In genomic region chr19:42120276-42121010, GRCh38 we compare ENCODE assay signal across 16 cellular contexts. TPM values are rescaled to one million over a fixed set of nuclear protein-coding genes. Genes with fewer than 3 reads are reported as not detected.
DNase-seq lines count a peak whose midpoint lies in the region; ATAC-seq, FAIRE-seq and TF ChIP-seq lines count a peak whose summit lies in the region.
"Had no signal": no experiment of that assay in that cellular context is flagged by ENCODE, and none has a peak within 500 bp of the region (broad histone marks: within the 10 kb centered on the region; RNA-seq: fewer than 3 reads in every experiment).

No MANE protein-coding gene starts in this region.

- H2AFZ ChIP-seq in keratinocyte (ENCODE audit: control insufficient read depth, low read length): no peak overlapping the region

- FAIRE-seq in G401.6 (lab: Jason Lieb, UNC): peak; percentile 6
- FAIRE-seq in keratinocyte (lab: Jason Lieb, UNC): no peak

- H4K20me1 ChIP-seq in keratinocyte (ENCODE audit: control insufficient read depth, extremely low read depth, insufficient read depth, low read length): no peaks in the 10 kb centered on the region

- H3K36me3 Mint-ChIP-seq in CD14-positive monocyte: peaks cover 63 to 90% of the 10 kb centered on the region in 2 donors
- H3K36me3 Mint-ChIP-seq in activated CD8-positive, alpha-beta T cell treated with anti-CD3 and anti-CD28 coated beads for 36 hours (ENCODE audit: low read depth): peaks cover 50% of the 10 kb centered on the region

- no peaks in the 10 kb centered on the region for H3K9me3 ChIP-seq in keratinocyte (ENCODE audit: control insufficient read depth, low read depth, low read length)
- H3K9me3 ChIP-seq: left ventricle myocardium inferior, uterus had no signal

- H3K4me1 ChIP-seq in keratinocyte (ENCODE audit: control insufficient read depth, extremely low read depth, insufficient read depth, low read length): peaks cover 25% of the 10 kb centered on the region
- H3K4me1 ChIP-seq: left ventricle myocardium inferior, uterus had no signal

- ATAC-seq in activated CD8-positive, alpha-beta T cell treated with anti-CD3 and anti-CD28 coated beads for 36 hours: no peak

- POLR2A ChIA-PET in activated CD8-positive, alpha-beta T cell treated with anti-CD3 and anti-CD28 coated beads for 36 hours (lab: Charles Lee): interaction anchor here (0.7 to 1.1 kb wide), 2 partner anchors 80 to 121 kb away, joined by 3 read pairs; no protein-coding TSS in a partner anchor

- H3K79me2 ChIP-seq in keratinocyte (ENCODE audit: control insufficient read depth, insufficient read depth, low read length): peaks cover 3% of the 10 kb centered on the region

- no peaks in the 10 kb centered on the region for H3K9me1 ChIP-seq in keratinocyte (ENCODE audit: control insufficient read depth, extremely low read depth, insufficient read depth, low read length)

- H3K4me1 Mint-ChIP-seq in CD14-positive monocyte: peaks cover 62% of the 10 kb centered on the region
- H3K4me1 Mint-ChIP-seq in activated CD8-positive, alpha-beta T cell treated with anti-CD3 and anti-CD28 coated beads for 36 hours (ENCODE audit: low read depth): peaks cover 59% of the 10 kb centered on the region

- DNase-seq in CD14-positive monocyte (ENCODE audit: low spot score) (no peak), keratinocyte (ENCODE audit: low read depth, low spot score) (no peak), midbrain (lab: John Stamatoyannopoulos, UW) (no peak), NCI-H1048 (lab: John Stamatoyannopoulos, UW) (no peak), activated gamma-delta T cell (lab: John Stamatoyannopoulos, UW) (no peak)
- DNase-seq in activated CD8-positive, alpha-beta T cell treated with anti-CD3 and anti-CD28 coated beads for 36 hours: no peak
- DNase-seq: dermis blood vessel endothelial cell, left ventricle myocardium inferior, NCI-H1694, NCI-H69, nephron progenitor cell, RPMI8226, uterus had no signal

- dilution Hi-C loops in keratinocyte (cut with MboI; ENCODE audit: extremely low pct_ligation_motif_present, low sequenced_read_pairs): no loop called here

- peak overlapping the region; percentile 79 for H3K4me2 ChIP-seq in keratinocyte (ENCODE audit: control insufficient read depth, extremely low read depth, insufficient read depth, low read depth, low read length)

- H3K9me3 Mint-ChIP-seq in CD14-positive monocyte: no peaks in the 10 kb centered on the region
- peaks cover 2% of the 10 kb centered on the region for H3K9me3 Mint-ChIP-seq in activated CD8-positive, alpha-beta T cell treated with anti-CD3 and anti-CD28 coated beads for 36 hours

- H3K4me3 ChIP-seq in keratinocyte (ENCODE audit: control insufficient read depth in 2 of 3, extremely low read depth in 1 of 3, insufficient read depth in 2 of 3, low read depth in 1 of 3, low read length in 3 of 3): no peak overlapping the region
- H3K4me3 ChIP-seq: left ventricle myocardium inferior, uterus had no signal

- H3K27ac Mint-ChIP-seq in CD14-positive monocyte: peak overlapping the region; percentile 94 to 99 (median 97)
- H3K27ac Mint-ChIP-seq in activated CD8-positive, alpha-beta T cell treated with anti-CD3 and anti-CD28 coated beads for 36 hours: peak overlapping the region; percentile 96
- H3K27ac Mint-ChIP-seq: nephron progenitor cell had no signal

- TF ChIP-seq CTCF in CD14-positive monocyte (IDR thresholded peaks at IDR 0.05) (no peak), keratinocyte (optimal IDR thresholded peaks at IDR 0.05 in 1 of 3, IDR thresholded peaks at IDR 0.05 in 1 of 3, conservative IDR thresholded peaks at IDR 0.05 in 1 of 3; ENCODE audit: extremely low read depth in 1 of 3, insufficient read depth in 2 of 3, low read length in 3 of 3) (no peak)
- TF ChIP-seq CTCF in activated CD8-positive, alpha-beta T cell treated with anti-CD3 and anti-CD28 coated beads for 36 hours (IDR thresholded peaks at IDR 0.05): no peak

- peaks cover 0 to 7% of the 10 kb centered on the region in 2 experiments for H3K36me3 ChIP-seq in keratinocyte (ENCODE audit: control insufficient read depth in 2 of 2, extremely low read depth in 1 of 2, insufficient read depth in 2 of 2, low read length in 2 of 2)
- H3K36me3 ChIP-seq: left ventricle myocardium inferior, uterus had no signal

- peaks cover 0 to 5% (median 0%) of the 10 kb centered on the region in 3 donors for H3K27me3 Mint-ChIP-seq in CD14-positive monocyte (ENCODE audit: low read depth in 3 of 3)
- no peaks in the 10 kb centered on the region for H3K27me3 Mint-ChIP-seq in activated CD8-positive, alpha-beta T cell treated with anti-CD3 and anti-CD28 coated beads for 36 hours

- H3K27ac ChIP-seq in keratinocyte (ENCODE audit: control insufficient read depth, insufficient read depth, low read length): peak overlapping the region; percentile 80
- H3K27ac ChIP-seq: HL-60, left ventricle myocardium inferior, uterus had no signal

- intact Hi-C loops in CD14-positive monocyte (cut with micrococcal nuclease): loop anchor here in 1 of 2 donors (10.0 kb wide), 1 partner anchor 274 kb away; the partner anchor contains the start of gene CNFN
- intact Hi-C loops in activated CD8-positive, alpha-beta T cell treated with anti-CD3 and anti-CD28 coated beads for 36 hours (cut with micrococcal nuclease): no loop called here

- H3K4me3 Mint-ChIP-seq in CD14-positive monocyte: peak overlapping the region in 1 of 2 donors; percentile 88
- peak overlapping the region; percentile 78 for H3K4me3 Mint-ChIP-seq in activated CD8-positive, alpha-beta T cell treated with anti-CD3 and anti-CD28 coated beads for 36 hours
- H3K4me3 Mint-ChIP-seq: nephron progenitor cell had no signal

- no peak overlapping the region for H3K9ac ChIP-seq in keratinocyte (ENCODE audit: control insufficient read depth, extremely low read depth, insufficient read depth, low read length)

- H3K27me3 ChIP-seq in keratinocyte (ENCODE audit: control insufficient read depth, extremely low read depth, insufficient read depth, low read length): no peaks in the 10 kb centered on the region
- H3K27me3 ChIP-seq: uterus had no signal

- CTCF ChIA-PET in activated CD8-positive, alpha-beta T cell treated with anti-CD3 and anti-CD28 coated beads for 36 hours (lab: Charles Lee): interaction anchor here (0.7 to 9.9 kb wide), 4 partner anchors 11 to 523 kb away, joined by 3 to 112 read pairs (median 25); partner anchors contain the start of gene POU2F2

RNA-seq across cellular contexts. Expression of gene POU2F2, which starts 11.8 kb away (rescaled TPM):
- 10 to 100 TPM; 20.0 to 28.2 TPM for polyA plus RNA-seq in CD14-positive monocyte
- total RNA-seq in activated CD8-positive, alpha-beta T cell treated with anti-CD3 and anti-CD28 coated beads for 36 hours: 10 to 100 TPM; 37.7 to 40.7 TPM
- 7.0 to 9.6 TPM (median 7.1 TPM) in 3 replicates for polyA plus RNA-seq in keratinocyte
- polyA plus RNA-seq in keratinocyte (2011; ENCODE audit: low read depth): 1.2 TPM
- 4.2 and 6.7 TPM in 2 replicates for polyA plus RNA-seq in keratinocyte (2011; cell fraction: cytosol; rRNA removed)
- polyA plus RNA-seq in keratinocyte (2011; cell fraction: nucleus; rRNA removed): 22.1 and 33.4 TPM in 2 replicates
- polyA plus RNA-seq in keratinocyte (2012; ENCODE audit: low replicate concordance): 3.1 and 15.9 TPM in 2 replicates
- polyA minus RNA-seq in keratinocyte: 3.4 to 4.3 TPM (median 3.4 TPM) in 3 replicates
- polyA minus RNA-seq in keratinocyte (2011; cell fraction: cytosol; rRNA and poly(A)+ RNA removed): 4.2 TPM
- polyA minus RNA-seq in keratinocyte (2011; cell fraction: nucleus; rRNA and poly(A)+ RNA removed): 8.4 and 10.5 TPM in 2 replicates
- total RNA-seq: G401 had no signal

RNA-seq across cellular contexts. Expression of gene ZNF574, which starts 44.5 kb away (rescaled TPM):
- polyA plus RNA-seq in CD14-positive monocyte (1 to 10 TPM; 3.3 to 4.9 TPM), keratinocyte (6.8 to 14.7 TPM (median 13.1 TPM) in 3 replicates)
- 10 to 100 TPM; 12.4 to 12.8 TPM for total RNA-seq in activated CD8-positive, alpha-beta T cell treated with anti-CD3 and anti-CD28 coated beads for 36 hours
- 3.3 TPM for polyA plus RNA-seq in keratinocyte (2011; ENCODE audit: low read depth)
- polyA plus RNA-seq in keratinocyte (2011; cell fraction: cytosol; rRNA removed): 6.3 and 11.4 TPM in 2 replicates
- polyA plus RNA-seq in keratinocyte (2011; cell fraction: nucleus; rRNA removed): 12.9 and 21.1 TPM in 2 replicates
- 10.4 and 16.0 TPM in 2 replicates for polyA plus RNA-seq in keratinocyte (2012; ENCODE audit: low replicate concordance)
- polyA minus RNA-seq in keratinocyte: 22.3 to 69.2 TPM (median 36.5 TPM) in 3 replicates
- polyA minus RNA-seq in keratinocyte (2011; cell fraction: cytosol; rRNA and poly(A)+ RNA removed): 48.3 TPM
- polyA minus RNA-seq in keratinocyte (2011; cell fraction: nucleus; rRNA and poly(A)+ RNA removed): 34.5 and 36.4 TPM in 2 replicates

RNA-seq across cellular contexts. Expression of gene GRIK5, which starts 50.4 kb away (rescaled TPM):
- polyA plus RNA-seq in CD14-positive monocyte (under 1 TPM in 1 of 2 donors, not detected in 1; 0.12 TPM), keratinocyte (0.06 to 0.44 TPM (median 0.17 TPM) in 3 replicates)
- under 1 TPM; 0.63 to 0.95 TPM for total RNA-seq in activated CD8-positive, alpha-beta T cell treated with anti-CD3 and anti-CD28 coated beads for 36 hours
- not detected for polyA plus RNA-seq in keratinocyte (2011; ENCODE audit: low read depth)
- 0.02 and 0.19 TPM in 2 replicates for polyA plus RNA-seq in keratinocyte (2011; cell fraction: cytosol; rRNA removed)
- polyA plus RNA-seq in keratinocyte (2011; cell fraction: nucleus; rRNA removed): 0.64 and 0.84 TPM in 2 replicates
- polyA plus RNA-seq in keratinocyte (2012; ENCODE audit: low replicate concordance): 0.06 and 0.55 TPM in 2 replicates
- 0.03 to 0.10 TPM in 2 of 3 replicates, not detected in the other for polyA minus RNA-seq in keratinocyte
- not detected for polyA minus RNA-seq in keratinocyte (2011; cell fraction: cytosol; rRNA and poly(A)+ RNA removed)
- 0.23 and 0.32 TPM in 2 replicates for polyA minus RNA-seq in keratinocyte (2011; cell fraction: nucleus; rRNA and poly(A)+ RNA removed)
